2 cellular contexts compared by ENCODE assay signal in the genomic region with DNA sequence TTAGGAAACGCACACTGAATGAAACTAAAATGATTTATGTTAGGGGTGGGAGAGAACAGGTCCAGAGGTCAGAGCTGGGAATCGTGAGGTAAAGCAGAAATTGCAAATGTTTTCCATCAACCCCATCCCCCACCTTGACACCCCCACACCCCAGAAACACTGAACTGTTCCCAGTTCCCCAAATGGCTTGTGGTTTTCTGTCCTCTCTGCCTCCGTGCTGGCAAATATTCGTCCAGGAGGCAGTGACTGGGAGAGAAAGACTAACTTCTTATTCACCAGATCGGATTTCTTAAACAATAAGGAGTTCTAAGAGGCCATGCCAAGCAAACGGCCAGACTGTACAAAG.
TF ChIP-seq lines count a peak whose summit lies in the region.

No MANE protein-coding gene starts in this region.

TF ChIP-seq in A549, 52 proteins besides CTCF, POLR2A, EP300 and RAD21:
- TF ChIP-seq HOXB13 (CRISPR knock-in tag; IDR thresholded peaks at IDR 0.05; ENCODE audit: low read depth) (no peak), KDM5A (IDR thresholded peaks at IDR 0.05) (no peak), ZSCAN20 (CRISPR knock-in tag; IDR thresholded peaks at IDR 0.05) (no peak), HDAC2 (IDR thresholded peaks at IDR 0.05) (no peak), PBX3 (IDR thresholded peaks at IDR 0.05) (no peak), ZC3H11A (IDR thresholded peaks at IDR 0.05) (no peak)

TF ChIP-seq in IMR-90, 13 proteins besides CTCF, POLR2A, EP300 and RAD21:
- TF ChIP-seq SMC3 (IDR thresholded peaks at IDR 0.05; ENCODE audit: low read depth, low read length), result no peak
- TF ChIP-seq MAZ (IDR thresholded peaks at IDR 0.05; ENCODE audit: borderline replicate concordance, low read depth, low read length), result no peak
- no peak for TF ChIP-seq RCOR1 (IDR thresholded peaks at IDR 0.05; ENCODE audit: insufficient replicate concordance, low read length)
- TF ChIP-seq RFX5 (IDR thresholded peaks at IDR 0.05; ENCODE audit: low read depth, low read length), result no peak
- TF ChIP-seq CHD1 (IDR thresholded peaks at IDR 0.05; ENCODE audit: low read depth, low read length), result no peak
- no peak for TF ChIP-seq MXI1 (IDR thresholded peaks at IDR 0.05; ENCODE audit: borderline replicate concordance, low read depth, low read length)
- TF ChIP-seq FOS (IDR thresholded peaks at IDR 0.05; ENCODE audit: low read depth, low read length), result no peak
- TF ChIP-seq BHLHE40 (IDR thresholded peaks at IDR 0.05; ENCODE audit: low read depth, low read length), result no peak
- TF ChIP-seq MAFK (IDR thresholded peaks at IDR 0.05; ENCODE audit: low read depth, low read length), result no peak
- no peak for TF ChIP-seq NFE2L2 (IDR thresholded peaks at IDR 0.05; ENCODE audit: low read depth, low read length)
- TF ChIP-seq, protein P1, sequence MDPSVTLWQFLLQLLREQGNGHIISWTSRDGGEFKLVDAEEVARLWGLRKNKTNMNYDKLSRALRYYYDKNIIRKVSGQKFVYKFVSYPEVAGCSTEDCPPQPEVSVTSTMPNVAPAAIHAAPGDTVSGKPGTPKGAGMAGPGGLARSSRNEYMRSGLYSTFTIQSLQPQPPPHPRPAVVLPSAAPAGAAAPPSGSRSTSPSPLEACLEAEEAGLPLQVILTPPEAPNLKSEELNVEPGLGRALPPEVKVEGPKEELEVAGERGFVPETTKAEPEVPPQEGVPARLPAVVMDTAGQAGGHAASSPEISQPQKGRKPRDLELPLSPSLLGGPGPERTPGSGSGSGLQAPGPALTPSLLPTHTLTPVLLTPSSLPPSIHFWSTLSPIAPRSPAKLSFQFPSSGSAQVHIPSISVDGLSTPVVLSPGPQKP (IDR thresholded peaks at IDR 0.05; ENCODE audit: borderline replicate concordance, low read depth, low read length), result no peak
- no peak for TF ChIP-seq CEBPB (IDR thresholded peaks at IDR 0.05; ENCODE audit: low read depth, low read length)
- TF ChIP-seq, protein P2, sequence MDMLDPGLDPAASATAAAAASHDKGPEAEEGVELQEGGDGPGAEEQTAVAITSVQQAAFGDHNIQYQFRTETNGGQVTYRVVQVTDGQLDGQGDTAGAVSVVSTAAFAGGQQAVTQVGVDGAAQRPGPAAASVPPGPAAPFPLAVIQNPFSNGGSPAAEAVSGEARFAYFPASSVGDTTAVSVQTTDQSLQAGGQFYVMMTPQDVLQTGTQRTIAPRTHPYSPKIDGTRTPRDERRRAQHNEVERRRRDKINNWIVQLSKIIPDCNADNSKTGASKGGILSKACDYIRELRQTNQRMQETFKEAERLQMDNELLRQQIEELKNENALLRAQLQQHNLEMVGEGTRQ (IDR thresholded peaks at IDR 0.05; ENCODE audit: low read depth, low read length), result no peak
